In genomic region chr1:221089803-221090202, GRCh38 we compare ENCODE assay signal across 18 cellular contexts.
A peak's percentile ranks its signal among the peaks of the same experiment; 100 is the strongest.
DNase-seq lines count a peak whose midpoint lies in the region; ATAC-seq, FAIRE-seq and TF ChIP-seq lines count a peak whose summit lies in the region.
"Had no signal": no experiment of that assay in that cellular context is flagged by ENCODE, and none has a peak within 500 bp of the region (broad histone marks: within the 10 kb centered on the region; RNA-seq: fewer than 3 reads in every experiment).

No MANE protein-coding gene starts in this region.

- H3K4me3 Mint-ChIP-seq in Calu3 (ENCODE audit: low read depth, unreplicated experiment): no peak overlapping the region

- no peaks in the 10 kb centered on the region for H3K27me3 Mint-ChIP-seq in Calu3 (ENCODE audit: unreplicated experiment)

- no peak for FAIRE-seq in endothelial cell of umbilical vein (lab: Jason Lieb, UNC)
- FAIRE-seq: A204.1, H1 had no signal

- no peak for TF ChIP-seq POLR2A in endothelial cell of umbilical vein (IDR thresholded peaks at IDR 0.05; ENCODE audit: low read depth, low read length)

- H3K36me3 Mint-ChIP-seq in Calu3 (ENCODE audit: insufficient read depth, unreplicated experiment): no peaks in the 10 kb centered on the region

- H3K4me1 Mint-ChIP-seq in Calu3 (ENCODE audit: low read depth, unreplicated experiment): peaks cover 22% of the 10 kb centered on the region

- no peaks in the 10 kb centered on the region for H3K36me3 ChIP-seq in PC-3 (ENCODE audit: low read depth, low read length)
- H3K36me3 ChIP-seq in endothelial cell of umbilical vein (ENCODE audit: control insufficient read depth in 2 of 2, extremely low read depth in 1 of 2, insufficient read depth in 2 of 2, low read length in 2 of 2): no peaks in the 10 kb centered on the region
- H3K36me3 ChIP-seq in osteoblast (ENCODE audit: insufficient read depth, low read length): no peaks in the 10 kb centered on the region
- H3K36me3 ChIP-seq in upper lobe of right lung: no peaks in the 10 kb centered on the region

- H3K4me3 ChIP-seq in PC-3 (ENCODE audit: low read length) (peak overlapping the region; percentile 17; the same call in 1 of the 2 replicates), endothelial cell of umbilical vein (replicated peaks in 1 of 3; ENCODE audit: insufficient read depth in 1 of 3, low read depth in 1 of 3, low read length in 3 of 3) (no peak overlapping the region), osteoblast (ENCODE audit: insufficient read depth, low read length) (no peak overlapping the region), upper lobe of right lung (no peak overlapping the region)
- H3K4me3 ChIP-seq: SK-N-MC had no signal

- H3K9ac ChIP-seq in PC-3 (ENCODE audit: low read length) (no peak overlapping the region), endothelial cell of umbilical vein (replicated peaks; ENCODE audit: extremely low read depth, insufficient read depth, low read length) (no peak overlapping the region)

- intact Hi-C loops in Calu3 (cut with micrococcal nuclease; ENCODE audit: unreplicated experiment): no loop called here
- intact Hi-C loops in PC-3 (cut with micrococcal nuclease): loop anchor here (1.0 to 10.0 kb wide), 3 partner anchors 113 to 345 kb away; partner anchors contain the start of gene HLX
- intact Hi-C loops in endothelial cell of umbilical vein (cut with micrococcal nuclease): loop anchor here (5.0 kb wide), 2 partner anchors 58 to 112 kb away; no protein-coding TSS in a partner anchor
- intact Hi-C loops in upper lobe of right lung (cut with DNase I): no loop called here

- H3K9me2 ChIP-seq in PC-3 (replicated peaks; ENCODE audit: low read length): no peaks in the 10 kb centered on the region

- H3K27ac ChIP-seq in PC-3 (ENCODE audit: low read length) (peak overlapping the region; percentile 30), endothelial cell of umbilical vein (ENCODE audit: insufficient read depth, low read depth, low read length) (no peak overlapping the region), osteoblast (ENCODE audit: low read depth, low read length) (peak overlapping the region; percentile 43), upper lobe of right lung (no peak overlapping the region)
- H3K27ac ChIP-seq: C4-2B, HL-60, SK-N-MC had no signal

- H3K27me3 ChIP-seq in PC-3 (ENCODE audit: low read length) (no peaks in the 10 kb centered on the region), endothelial cell of umbilical vein (ENCODE audit: control insufficient read depth in 2 of 2, insufficient read depth in 2 of 2, low read length in 2 of 2) (no peaks in the 10 kb centered on the region), osteoblast (ENCODE audit: insufficient read depth, low read length) (no peaks in the 10 kb centered on the region), upper lobe of right lung (no peaks in the 10 kb centered on the region)

- ATAC-seq in PC-3: no peak
- no peak for ATAC-seq in upper lobe of right lung
- ATAC-seq in GM21723 (IDR thresholded peaks at IDR 0.05; ENCODE audit: unreplicated experiment): no peak

- CTCF ChIA-PET in Calu3 (lab: Charles Lee): interaction anchor here (1.2 kb wide), 1 partner anchor 27 kb away, joined by 3 read pairs; no protein-coding TSS in a partner anchor
- CTCF ChIA-PET in PC-3 (lab: Charles Lee): interaction anchor here (0.6 kb wide), 1 partner anchor 8 kb away, joined by 3 read pairs; no protein-coding TSS in a partner anchor
- CTCF ChIA-PET in endothelial cell of umbilical vein (lab: Charles Lee): no interaction called here

- H3K4me1 ChIP-seq in PC-3 (ENCODE audit: insufficient read depth, low read length) (peaks cover 60% of the 10 kb centered on the region), endothelial cell of umbilical vein (ENCODE audit: control insufficient read depth, extremely low read depth, insufficient read depth, low read length) (peaks cover 11% of the 10 kb centered on the region), osteoblast (ENCODE audit: insufficient read depth, low read length) (peaks cover 23% of the 10 kb centered on the region), upper lobe of right lung (no peaks in the 10 kb centered on the region)

- H3K9me3 Mint-ChIP-seq in Calu3 (ENCODE audit: low read depth, unreplicated experiment): no peaks in the 10 kb centered on the region

- no peaks in the 10 kb centered on the region for H3K79me2 ChIP-seq in PC-3 (ENCODE audit: low read length)
- H3K79me2 ChIP-seq in endothelial cell of umbilical vein (ENCODE audit: control insufficient read depth, insufficient read depth, low read length): no peaks in the 10 kb centered on the region
- no peaks in the 10 kb centered on the region for H3K79me2 ChIP-seq in osteoblast (ENCODE audit: insufficient read depth, low read length)

- BruUV-seq in Calu3 (replicated peaks; lab: Mats Ljungman, UMichigan): no TSS peak
- no TSS peak for BruUV-seq in PC-3 (replicated peaks; lab: Mats Ljungman, UMichigan)
- BruUV-seq in endothelial cell of umbilical vein (replicated peaks; lab: Mats Ljungman, UMichigan): TSS peak; percentile 33

- DNase-seq in Calu3 (no peak), PC-3 (no peak), endothelial cell of umbilical vein (ENCODE audit: low read depth, low spot score) (no peak), osteoblast (ENCODE audit: insufficient read length, low spot score, missing footprints) (peak; percentile 4), upper lobe of right lung (no peak), NCI-H524 treated with DMSO at 0.1 percent for 48 hours (lab: John Stamatoyannopoulos, UW) (no peak), activated gamma-delta T cell (lab: John Stamatoyannopoulos, UW) (no peak)
- DNase-seq: NCI-H1930, NCI-H2171, NCI-H446 treated with DMSO at 0.1 percent for 48 hours, NCI-H748 treated with DMSO at 0.1 percent for 48 hours, OCI-M1 had no signal

- POLR2A ChIA-PET in PC-3 (lab: Charles Lee; ENCODE audit: unreplicated experiment) (no interaction called here), endothelial cell of umbilical vein (lab: Charles Lee) (no interaction called here)

- dilution Hi-C loops in endothelial cell of umbilical vein (cut with MboI; ENCODE audit: extremely low pct_ligation_motif_present, low sequenced_read_pairs): no loop called here

- H3K9me1 ChIP-seq in endothelial cell of umbilical vein (replicated peaks; ENCODE audit: control insufficient read depth, extremely low read depth, insufficient read depth, low read length): no peaks in the 10 kb centered on the region

- no peak for TF ChIP-seq CTCF in Calu3 (IDR thresholded peaks at IDR 0.05; ENCODE audit: unreplicated experiment)
- TF ChIP-seq CTCF in PC-3 (conservative IDR thresholded peaks at IDR 0.05; ENCODE audit: low read depth, low read length): no peak
- no peak for TF ChIP-seq CTCF in endothelial cell of umbilical vein (IDR thresholded peaks at IDR 0.05; ENCODE audit: extremely low read depth in 1 of 2, insufficient read depth in 1 of 2, low read depth in 1 of 2, low read length in 2 of 2)
- no peak for TF ChIP-seq CTCF in osteoblast (IDR thresholded peaks at IDR 0.05; ENCODE audit: extremely low read depth, low read depth, low read length)
- no peak for TF ChIP-seq CTCF in upper lobe of right lung (IDR thresholded peaks at IDR 0.05)

- H3K9me3 ChIP-seq in PC-3 (ENCODE audit: low read length) (no peaks in the 10 kb centered on the region), endothelial cell of umbilical vein (replicated peaks; ENCODE audit: control insufficient read depth, insufficient read depth, low read length) (no peaks in the 10 kb centered on the region), osteoblast (ENCODE audit: low read depth, low read length) (no peaks in the 10 kb centered on the region), upper lobe of right lung (no peaks in the 10 kb centered on the region)

- H2AFZ ChIP-seq in PC-3 (ENCODE audit: low read length): peak overlapping the region; percentile 34
- peak overlapping the region; percentile 63 for H2AFZ ChIP-seq in endothelial cell of umbilical vein (ENCODE audit: low read depth, low read length)
- H2AFZ ChIP-seq in osteoblast (ENCODE audit: low read length): peak overlapping the region; percentile 32

- H4K20me1 ChIP-seq in PC-3 (ENCODE audit: low read length) (no peaks in the 10 kb centered on the region), endothelial cell of umbilical vein (replicated peaks; ENCODE audit: control insufficient read depth, extremely low read depth, insufficient read depth, low read length) (no peaks in the 10 kb centered on the region), osteoblast (ENCODE audit: insufficient read depth, low read length) (no peaks in the 10 kb centered on the region)

- H3K4me2 ChIP-seq in PC-3 (ENCODE audit: low read length) (peak overlapping the region; percentile 71), endothelial cell of umbilical vein (ENCODE audit: insufficient read depth, low read length) (no peak overlapping the region), osteoblast (ENCODE audit: insufficient read depth, low read length) (peak overlapping the region; percentile 20)

- peaks cover 8% of the 10 kb centered on the region for H3F3A ChIP-seq in PC-3 (ENCODE audit: low read length, unreplicated experiment)

- H3K27ac Mint-ChIP-seq in Calu3 (ENCODE audit: unreplicated experiment): peak overlapping the region; percentile 50

TF ChIP-seq in endothelial cell of umbilical vein, 7 proteins besides CTCF, POLR2A, EP300 and RAD21:
- TF ChIP-seq JUN (IDR thresholded peaks at IDR 0.05; ENCODE audit: borderline replicate concordance, insufficient read depth, insufficient read length, low read depth): no peak
- TF ChIP-seq POLR2AphosphoS5 (IDR thresholded peaks at IDR 0.05; ENCODE audit: insufficient read depth, low read depth, low read length): no peak
- no peak for TF ChIP-seq GATA2 (IDR thresholded peaks at IDR 0.05; ENCODE audit: insufficient read depth, insufficient read length, low read depth, low read length)

Comparison
In these comparisons a context has a peak if more than half of its experiments do, and no peak if none do; other contexts are left out.
1. H3K27ac ChIP-seq: peak in PC-3 (single experiment) and osteoblast (single experiment); none in endothelial cell of umbilical vein (single experiment) and upper lobe of right lung (single experiment).
2. intact Hi-C loops: an anchor here in PC-3 (1.0 to 10.0 kb wide) and endothelial cell of umbilical vein (5.0 kb wide); none called in Calu3 and upper lobe of right lung.
3. Peak in every context shown above with its lines, with median percentiles within 50 percentile points of each other: H2AFZ ChIP-seq.